Comparison of ENCODE assay signal across 8 cellular contexts in the genomic region with DNA sequence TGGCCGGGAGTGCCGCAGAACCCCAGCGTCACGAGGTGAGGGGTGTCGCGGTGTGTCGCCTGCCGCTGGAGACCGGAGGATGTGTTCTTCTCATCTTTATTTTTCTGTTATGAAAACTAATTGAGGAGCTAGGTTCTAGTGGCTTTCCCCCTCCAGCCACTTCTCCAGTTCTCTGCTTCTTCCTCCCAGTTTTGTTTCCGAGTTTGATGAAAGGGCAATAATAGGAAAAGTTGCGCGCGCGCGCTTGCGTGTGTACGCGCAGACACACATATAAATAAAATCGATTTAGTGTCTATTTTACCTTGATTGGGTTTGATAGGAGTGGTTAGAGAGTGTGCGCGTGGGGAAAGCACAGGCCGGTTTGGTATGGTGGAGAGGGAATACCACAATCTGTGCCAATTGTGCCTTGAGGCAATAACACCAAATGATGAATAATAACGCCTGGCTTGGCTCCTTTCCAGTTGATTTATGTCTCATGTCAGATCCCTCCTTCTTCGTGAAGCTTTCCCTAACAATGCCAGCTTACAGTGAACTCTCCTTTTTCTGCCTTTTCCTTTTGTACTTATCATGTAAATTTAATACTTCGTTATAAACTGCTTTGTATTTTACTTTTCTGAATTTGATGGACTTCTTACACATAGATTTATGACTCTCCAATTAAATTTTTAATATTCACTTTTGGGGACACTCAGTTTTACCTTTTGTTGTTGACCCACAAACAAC. TPM values are rescaled to one million over a fixed set of nuclear protein-coding genes. Genes with fewer than 3 reads are reported as not detected.
A peak's percentile ranks its signal among the peaks of the same experiment; 100 is the strongest.
DNase-seq lines count a peak whose midpoint lies in the region; ATAC-seq and TF ChIP-seq lines count a peak whose summit lies in the region.

No MANE protein-coding gene starts in this region.

- no peaks in the 10 kb centered on the region for H3K9me3 Mint-ChIP-seq in activated CD4-positive, alpha-beta T cell treated with anti-CD3 and anti-CD28 coated beads, Interleukin-2, amount 10 ng/mL, durations not matched to agents 24 days and 14 days
- H3K9me3 Mint-ChIP-seq in effector memory CD8-positive, alpha-beta T cell: no peaks in the 10 kb centered on the region

- H3K4me1 ChIP-seq in mucosa of rectum (ENCODE audit: control insufficient read depth in 2 of 2, insufficient read depth in 2 of 2, low read length in 2 of 2) (peaks cover 2 to 24% of the 10 kb centered on the region in 2 donors), thyroid gland (peaks cover 23 to 36% of the 10 kb centered on the region in 2 donors)

- peaks cover 35% of the 10 kb centered on the region for H3K36me3 Mint-ChIP-seq in activated CD4-positive, alpha-beta T cell treated with anti-CD3 and anti-CD28 coated beads, Interleukin-2, amount 10 ng/mL, durations not matched to agents 24 days and 14 days (ENCODE audit: low read depth)
- peaks cover 71% of the 10 kb centered on the region for H3K36me3 Mint-ChIP-seq in effector memory CD8-positive, alpha-beta T cell (ENCODE audit: insufficient read depth)

- H3K36me3 ChIP-seq in mucosa of rectum (ENCODE audit: control insufficient read depth in 2 of 2, insufficient read depth in 2 of 2, low read length in 2 of 2) (peaks cover 15% of the 10 kb centered on the region in 2 donors), thyroid gland (peaks cover 0 to 8% of the 10 kb centered on the region in 2 donors)

- DNase-seq in NOMO-1 treated with dmso at 0.1 percent for 144 hours (lab: John Stamatoyannopoulos, UW; ENCODE audit: unreplicated experiment) (peak; percentile 26), NOMO-1 treated with DMSO at 0.1 percent for 48 hours (lab: John Stamatoyannopoulos, UW; ENCODE audit: unreplicated experiment) (no peak), NCI-H2081 (lab: John Stamatoyannopoulos, UW) (peak; percentile 89 to 92), thyroid gland (peak; percentile 15 to 19), globus pallidus (ENCODE audit: low spot score) (no peak)
- peak; percentile 73 for DNase-seq in activated CD4-positive, alpha-beta T cell treated with anti-CD3 and anti-CD28 coated beads, Interleukin-2, amount 10 ng/mL, durations not matched to agents 24 days and 14 days
- peak; percentile 31 to 45 (median 43) for DNase-seq in effector memory CD8-positive, alpha-beta T cell

- TF ChIP-seq POLR2A in thyroid gland (IDR thresholded peaks at IDR 0.05): no peak

- H3K27ac Mint-ChIP-seq in activated CD4-positive, alpha-beta T cell treated with anti-CD3 and anti-CD28 coated beads, Interleukin-2, amount 10 ng/mL, durations not matched to agents 24 days and 14 days: peak overlapping the region; percentile 94
- H3K27ac Mint-ChIP-seq in effector memory CD8-positive, alpha-beta T cell: peak overlapping the region; percentile 98

- H3K27me3 Mint-ChIP-seq in activated CD4-positive, alpha-beta T cell treated with anti-CD3 and anti-CD28 coated beads, Interleukin-2, amount 10 ng/mL, durations not matched to agents 24 days and 14 days: no peaks in the 10 kb centered on the region
- H3K27me3 Mint-ChIP-seq in effector memory CD8-positive, alpha-beta T cell: no peaks in the 10 kb centered on the region

- WGBS in thyroid gland, 2 donors: 3 to 4% methylated on average over 24 to 25 of the region's 25 CpGs

- peak in 1 of 6 experiments; percentile 15 for TF ChIP-seq CTCF in thyroid gland (IDR thresholded peaks at IDR 0.05)

- ATAC-seq in effector memory CD8-positive, alpha-beta T cell (replicated peaks): peak; percentile 7

- H3K4me3 ChIP-seq in mucosa of rectum (ENCODE audit: low read length in 2 of 2) (peak overlapping the region; percentile 87 to 88), thyroid gland (replicated peaks in 1 of 3) (peak overlapping the region; percentile 55 to 95 (median 84))

- H3K27me3 ChIP-seq in mucosa of rectum (ENCODE audit: control insufficient read depth in 2 of 2, insufficient read depth in 2 of 2, low read length in 2 of 2): no peaks in the 10 kb centered on the region
- H3K27me3 ChIP-seq in thyroid gland: no peaks in the 10 kb centered on the region

- intact Hi-C loops in activated CD4-positive, alpha-beta T cell treated with anti-CD3 and anti-CD28 coated beads, Interleukin-2, amount 10 ng/mL, durations not matched to agents 24 days and 14 days (cut with micrococcal nuclease): loop anchor here (2.0 kb wide), 5 partner anchors 15 to 453 kb away; no protein-coding TSS in a partner anchor
- intact Hi-C loops in thyroid gland (cut with DNase I): loop anchor here (10.0 kb wide), 2 partner anchors 121 to 139 kb away; a partner anchor contains a TSS

- peak overlapping the region; percentile 86 to 87 for H3K9ac ChIP-seq in mucosa of rectum (ENCODE audit: low read depth in 1 of 2, low read length in 2 of 2)

- H3K9me3 ChIP-seq in mucosa of rectum (ENCODE audit: control insufficient read depth in 2 of 2, low read length in 2 of 2) (no peaks in the 10 kb centered on the region), thyroid gland (no peaks in the 10 kb centered on the region)

- peak overlapping the region; percentile 91 for H3K4me3 Mint-ChIP-seq in activated CD4-positive, alpha-beta T cell treated with anti-CD3 and anti-CD28 coated beads, Interleukin-2, amount 10 ng/mL, durations not matched to agents 24 days and 14 days
- H3K4me3 Mint-ChIP-seq in effector memory CD8-positive, alpha-beta T cell: peak overlapping the region; percentile 92 to 94

- H3K4me1 Mint-ChIP-seq in activated CD4-positive, alpha-beta T cell treated with anti-CD3 and anti-CD28 coated beads, Interleukin-2, amount 10 ng/mL, durations not matched to agents 24 days and 14 days: peaks cover 50% of the 10 kb centered on the region
- peaks cover 46 to 59% of the 10 kb centered on the region in 2 donors for H3K4me1 Mint-ChIP-seq in effector memory CD8-positive, alpha-beta T cell (ENCODE audit: low read depth in 2 of 2)

- H3K27ac ChIP-seq in mucosa of rectum (ENCODE audit: low read depth in 2 of 2, low read length in 2 of 2) (peak overlapping the region; percentile 97 to 99), thyroid gland (peak overlapping the region; percentile 92 to 97 (median 97))

RNA-seq across cellular contexts. Expression of a gene that starts 1.5 kb away (rescaled TPM):
- total RNA-seq in activated CD4-positive, alpha-beta T cell treated with anti-CD3 and anti-CD28 coated beads, Interleukin-2, amount 10 ng/mL, durations not matched to agents 24 days and 14 days: 17.7 and 18.7 TPM in 2 replicates
- total RNA-seq in thyroid gland: 10 to 100 TPM; 23.3 to 65.0 (median 31.2) TPM

Comparison
In these comparisons a context has a peak if more than half of its experiments do, and no peak if none do; other contexts are left out.
1. DNase-seq: peak in NOMO-1 treated with dmso at 0.1 percent for 144 hours (single experiment), NCI-H2081 (2 of 2), activated CD4-positive, alpha-beta T cell treated with anti-CD3 and anti-CD28 coated beads, Interleukin-2, amount 10 ng/mL, durations not matched to agents 24 days and 14 days (single experiment), effector memory CD8-positive, alpha-beta T cell (3 of 3) and thyroid gland (2 of 2); none in NOMO-1 treated with DMSO at 0.1 percent for 48 hours (single experiment) and globus pallidus (single experiment).